In genomic region chr13:99907627-99908026, GRCh38 we compare ENCODE assay signal across 18 cellular contexts.
"Had no signal": no experiment of that assay in that cellular context is flagged by ENCODE, and none has a peak within 500 bp of the region (broad histone marks: within the 10 kb centered on the region; RNA-seq: fewer than 3 reads in every experiment).

No MANE protein-coding gene starts in this region.

- H3K4me1 ChIP-seq: adrenal gland, breast epithelium had no signal

- ATAC-seq: activated T-helper 17 cell treated with anti-CD3 and anti-CD28 coated beads, Interleukin-2, amount 50 U/mL, for 72 hours; T-helper 17 cell had no signal

- H3K27ac ChIP-seq: adrenal gland, breast epithelium had no signal

- H3K9me3 ChIP-seq: adrenal gland, breast epithelium had no signal

- H3K4me3 ChIP-seq: adrenal gland, breast epithelium had no signal

- H3K36me3 ChIP-seq: adrenal gland, breast epithelium had no signal

- DNase-seq: activated CD4-positive, alpha-beta memory T cell treated with anti-CD3 and anti-CD28 coated beads for 36 hours; activated CD4-positive, alpha-beta T cell treated with anti-CD3 and anti-CD28 coated beads, Interleukin-2, amount 10 ng/mL, durations not matched to agents 7 days and 5 days; activated CD4-positive, CD25-positive, alpha-beta regulatory T cell; activated CD8-positive, alpha-beta memory T cell treated with anti-CD3 and anti-CD28 coated beads for 24 hours; activated naive CD4-positive, alpha-beta T cell treated with anti-CD3 and anti-CD28 coated beads, Interleukin-2, amount 50 U/mL, for 16 hours; activated naive CD8-positive, alpha-beta T cell treated with anti-CD3 and anti-CD28 coated beads, Interleukin-2, amount 10 ng/mL, durations not matched to agents 7 days and 5 days; activated T-cell treated with anti-CD3 and anti-CD28 coated beads, Interleukin-2, amount 50 U/mL, for 48 hours; adrenal gland; anterior cingulate cortex; caudate nucleus; Kasumi-1; NCI-H1436 treated with DMSO at 0.1 percent for 48 hours; NCI-H524; PC-3; T-helper 17 cell; T-helper 9 cell had no signal
